In the genomic region with DNA sequence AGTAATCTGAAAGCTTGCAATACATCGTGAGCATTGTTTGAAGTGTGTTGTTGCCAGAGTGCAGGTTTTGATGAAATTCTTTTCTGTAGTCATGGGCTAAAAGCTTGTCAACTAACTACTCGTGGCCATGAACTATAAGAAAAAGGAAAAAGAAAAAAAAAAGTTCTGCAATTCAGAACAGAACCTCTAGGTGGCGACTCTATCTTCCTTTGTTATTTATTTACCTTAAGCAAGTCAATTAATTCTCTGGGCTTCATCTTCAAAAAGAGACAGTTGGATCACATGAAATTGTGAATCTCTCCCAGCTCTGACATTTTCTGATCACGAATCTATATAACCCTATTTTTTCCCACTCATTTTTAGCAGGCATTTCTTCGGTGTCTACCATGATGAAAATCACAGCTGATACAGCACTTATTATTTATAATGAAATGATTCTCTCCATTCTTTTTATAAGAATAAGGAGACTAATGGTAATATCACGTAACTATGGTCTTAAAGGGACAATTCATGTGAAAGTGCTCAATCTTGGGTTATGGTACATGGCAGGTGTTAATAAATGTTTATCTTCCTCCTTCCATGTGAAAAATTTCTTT, we compare ENCODE assay signal across 9 cellular contexts. TPM values are rescaled to one million over a fixed set of nuclear protein-coding genes. Genes with fewer than 3 reads are reported as not detected.
DNase-seq lines count a peak whose midpoint lies in the region; ATAC-seq, FAIRE-seq and TF ChIP-seq lines count a peak whose summit lies in the region.
"Had no signal": no experiment of that assay in that cellular context is flagged by ENCODE, and none has a peak within 500 bp of the region (broad histone marks: within the 10 kb centered on the region; RNA-seq: fewer than 3 reads in every experiment).

No MANE protein-coding gene starts in this region.

- H3K4me3 Mint-ChIP-seq in MCF 10A (ENCODE audit: unreplicated experiment) (no peak overlapping the region), mesothelial cell of epicardium (no peak overlapping the region)

- CTCF ChIA-PET in MCF 10A (lab: Yijun Ruan, JAX): interaction anchor here (0.6 to 6.0 kb wide), 48 partner anchors 8 to 897 kb away, joined by 3 to 50 read pairs (median 4); partner anchors contain the start of gene TMEM196

- H3K27me3 Mint-ChIP-seq in MCF 10A (ENCODE audit: insufficient read depth, unreplicated experiment) (no peaks in the 10 kb centered on the region), mesothelial cell of epicardium (ENCODE audit: low read depth) (no peaks in the 10 kb centered on the region)

- H3K36me3 Mint-ChIP-seq in MCF 10A (ENCODE audit: insufficient read depth, unreplicated experiment): no peaks in the 10 kb centered on the region
- H3K36me3 Mint-ChIP-seq in mesothelial cell of epicardium: no peaks in the 10 kb centered on the region

- TF ChIP-seq CTCF in MCF 10A (IDR thresholded peaks at IDR 0.05; ENCODE audit: unreplicated experiment) (peak; percentile 53), mesothelial cell of epicardium (IDR thresholded peaks at IDR 0.05; ENCODE audit: unreplicated experiment) (peak; percentile 98)

- no peak overlapping the region for H3K27ac Mint-ChIP-seq in MCF 10A (ENCODE audit: low read depth, unreplicated experiment)
- H3K27ac Mint-ChIP-seq in mesothelial cell of epicardium: no peak overlapping the region

- H3K4me1 Mint-ChIP-seq in MCF 10A (ENCODE audit: insufficient read depth, unreplicated experiment) (peaks cover 6% of the 10 kb centered on the region), mesothelial cell of epicardium (peaks cover 4% of the 10 kb centered on the region)

- ATAC-seq in HG02840 (IDR thresholded peaks at IDR 0.05; ENCODE audit: low FRiP score, unreplicated experiment): no peak
- no peak for ATAC-seq in HG02588 (IDR thresholded peaks at IDR 0.05; ENCODE audit: unreplicated experiment)

- H3K9me3 Mint-ChIP-seq in MCF 10A (ENCODE audit: unreplicated experiment) (no peaks in the 10 kb centered on the region), mesothelial cell of epicardium (no peaks in the 10 kb centered on the region)

- peak; percentile 97 for FAIRE-seq in H54 (lab: Jason Lieb, UNC)

- DNase-seq in CD1c-positive myeloid dendritic cell (ENCODE audit: extremely low spot score): peak; percentile 55
- no peak for DNase-seq in H54 (ENCODE audit: insufficient read length, low spot score)
- peak; percentile 56 for DNase-seq in NCI-H460 (ENCODE audit: extremely low read depth, low read depth)
- DNase-seq in MCF 10A (ENCODE audit: unreplicated experiment): peak; percentile 56
- DNase-seq in mesothelial cell of epicardium (ENCODE audit: low spot score in 2 of 2, unreplicated experiment in 2 of 2): no peak
- DNase-seq in occipital lobe (lab: John Stamatoyannopoulos, UW): no peak

- BruUV-seq in MCF 10A (replicated peaks; lab: Mats Ljungman, UMichigan): no TSS peak

- POLR2A ChIA-PET in MCF 10A (lab: Yijun Ruan, JAX): interaction anchor here (0.8 to 1.0 kb wide), 3 partner anchors 45 to 844 kb away, joined by 3 to 6 read pairs (median 4); partner anchors contain the start of gene POLR1F

- intact Hi-C loops in MCF 10A (cut with micrococcal nuclease): loop anchor here (1.0 to 5.0 kb wide), 3 partner anchors 418 to 573 kb away; no protein-coding TSS in a partner anchor

- TF ChIP-seq POLR2A in H54 (IDR thresholded peaks at IDR 0.05; ENCODE audit: low read depth, low read length): no peak

RNA-seq across cellular contexts. Expression of gene TMEM196, which starts 18.8 kb away (rescaled TPM):
- total RNA-seq in NCI-H460 (2014; rRNA removed; shearing (Covaris generic)): not detected in 2 replicates
- polyA plus RNA-seq in NCI-H460 (2014; cell fraction: nucleus; rRNA removed): not detected in 2 replicates
- total RNA-seq in MCF 10A (2022): not detected in 2 replicates
- not detected in 3 replicates for total RNA-seq in mesothelial cell of epicardium
- total RNA-seq in occipital lobe: 10.1 TPM
- total RNA-seq: mononuclear cell had no signal

RNA-seq across cellular contexts. Expression of gene POLR1F, which starts 45.8 kb away (rescaled TPM):
- total RNA-seq in NCI-H460 (2014; rRNA removed; shearing (Covaris generic)): 44.1 and 51.9 TPM in 2 replicates
- 32.5 and 36.1 TPM in 2 replicates for polyA plus RNA-seq in NCI-H460 (2014; cell fraction: nucleus; rRNA removed)
- 21.4 and 22.8 TPM in 2 replicates for total RNA-seq in MCF 10A (2022)
- 13.9 to 17.6 TPM (median 16.3 TPM) in 3 replicates for total RNA-seq in mesothelial cell of epicardium
- total RNA-seq in occipital lobe: 17.8 TPM

Comparison
In these comparisons a context has a peak if more than half of its experiments do, and no peak if none do; other contexts are left out.
1. DNase-seq: peak in CD1c-positive myeloid dendritic cell (single experiment), NCI-H460 (single experiment) and MCF 10A (single experiment); none in H54 (single experiment), mesothelial cell of epicardium (0 of 2) and occipital lobe (single experiment).
2. RNA of gene TMEM196, which starts 18.8 kb away (total RNA-seq): 10.1 TPM in occipital lobe (single experiment); not detected in NCI-H460, not detected in MCF 10A and not detected in mesothelial cell of epicardium; every median in the first group is over 10 times any median in the second.